27 cellular contexts compared by ENCODE assay signal in genomic region chr10:31139497-31139896, GRCh38.
"Had no signal": no experiment of that assay in that cellular context is flagged by ENCODE, and none has a peak within 500 bp of the region (broad histone marks: within the 10 kb centered on the region; RNA-seq: fewer than 3 reads in every experiment).

No MANE protein-coding gene starts in this region.

- H3K27me3 Mint-ChIP-seq: activated CD4-positive, alpha-beta memory T cell treated with anti-CD3 and anti-CD28 coated beads, Interleukin-2, amount 10 ng/mL, durations not matched to agents 7 days and 5 days; activated CD4-positive, alpha-beta T cell treated with anti-CD3 and anti-CD28 coated beads for 36 hours; activated naive CD4-positive, alpha-beta T cell treated with anti-CD3 and anti-CD28 coated beads, Interleukin-2, amount 10 ng/mL, durations not matched to agents 7 days and 5 days; activated naive CD8-positive, alpha-beta T cell; activated naive CD8-positive, alpha-beta T cell treated with anti-CD3 and anti-CD28 coated beads, Interleukin-2, amount 50 U/mL, for 24 hours; activated T-cell treated with anti-CD3 and anti-CD28 coated beads, Interleukin-2, amount 50 U/mL, for 24 hours had no signal

- DNase-seq: activated CD4-positive, alpha-beta memory T cell treated with anti-CD3 and anti-CD28 coated beads, Interleukin-2, amount 10 ng/mL, durations not matched to agents 7 days and 5 days; activated CD4-positive, alpha-beta T cell treated with anti-CD3 and anti-CD28 coated beads for 36 hours; activated gamma-delta T cell treated with Interleukin-2 at 50 U/mL for 16 hours; activated naive CD4-positive, alpha-beta T cell treated with anti-CD3 and anti-CD28 coated beads, Interleukin-2, amount 10 ng/mL, durations not matched to agents 7 days and 5 days; activated naive CD8-positive, alpha-beta T cell treated with anti-CD3 and anti-CD28 coated beads, Interleukin-2, amount 50 U/mL, for 24 hours; activated T-cell treated with anti-CD3 and anti-CD28 coated beads, Interleukin-2, amount 50 U/mL, for 24 hours; anterior cingulate cortex; brain microvascular endothelial cell; KG1; MM.1S; MV-4-11; NCI-H1092; NCI-H1436 treated with DMSO at 0.1 percent for 48 hours; NCI-H1694 treated with DMSO at 0.1 percent for 48 hours; NCI-H2029; NCI-H345; NCI-H524 treated with DMSO at 0.1 percent for 48 hours; RPMI8226; SHP77 treated with DMSO at 0.1 percent for 48 hours; SK-N-SH had no signal

- H3K27me3 ChIP-seq: brain microvascular endothelial cell, SJSA1 had no signal

- H3K4me2 ChIP-seq: SK-N-SH had no signal

- ATAC-seq: activated CD4-positive, alpha-beta T cell treated with anti-CD3 and anti-CD28 coated beads for 36 hours; activated naive CD8-positive, alpha-beta T cell treated with anti-CD3 and anti-CD28 coated beads, Interleukin-2, amount 50 U/mL, for 24 hours; Panc1 had no signal

- H3K36me3 ChIP-seq: brain microvascular endothelial cell, SJSA1 had no signal

- H3K9me3 Mint-ChIP-seq: activated CD4-positive, alpha-beta memory T cell treated with anti-CD3 and anti-CD28 coated beads, Interleukin-2, amount 10 ng/mL, durations not matched to agents 7 days and 5 days; activated naive CD4-positive, alpha-beta T cell treated with anti-CD3 and anti-CD28 coated beads, Interleukin-2, amount 10 ng/mL, durations not matched to agents 7 days and 5 days; activated naive CD8-positive, alpha-beta T cell treated with anti-CD3 and anti-CD28 coated beads, Interleukin-2, amount 50 U/mL, for 24 hours; activated T-cell treated with anti-CD3 and anti-CD28 coated beads, Interleukin-2, amount 50 U/mL, for 24 hours; activated T-helper 1 cell treated with anti-CD3 and anti-CD28 coated beads, Interleukin-12 subunit alpha, Interleukin-12 subunit beta, Interleukin-2, Interleukin-4 antibody, amounts not matched to agents 30 ng/mL and 10 ng/mL and 1 ng/mL, durations not matched to agents 14 hours and 24 hours and 36 hours; central memory CD8-positive, alpha-beta T cell; T-helper 1 cell treated with Interleukin-12 subunit alpha and Interleukin-12 subunit beta and Interleukin-4 antibody, amounts not matched to agents 30 μg/mL and 1 μg/mL, for 36 hours; T-helper 2 cell treated with Interferon-gamma antibody and Interleukin-4, amounts not matched to agents 5 μg/mL and 100 μg/mL, for 36 hours had no signal

- H3K36me3 Mint-ChIP-seq: activated naive CD4-positive, alpha-beta T cell treated with anti-CD3 and anti-CD28 coated beads, Interleukin-2, amount 10 ng/mL, durations not matched to agents 7 days and 5 days; activated naive CD8-positive, alpha-beta T cell had no signal

- H3K27ac Mint-ChIP-seq: activated CD4-positive, alpha-beta memory T cell treated with anti-CD3 and anti-CD28 coated beads, Interleukin-2, amount 10 ng/mL, durations not matched to agents 7 days and 5 days; activated CD4-positive, alpha-beta T cell treated with anti-CD3 and anti-CD28 coated beads for 36 hours; activated naive CD4-positive, alpha-beta T cell treated with anti-CD3 and anti-CD28 coated beads, Interleukin-2, amount 10 ng/mL, durations not matched to agents 7 days and 5 days; activated naive CD8-positive, alpha-beta T cell; activated naive CD8-positive, alpha-beta T cell treated with anti-CD3 and anti-CD28 coated beads, Interleukin-2, amount 50 U/mL, for 24 hours; activated T-cell treated with anti-CD3 and anti-CD28 coated beads, Interleukin-2, amount 50 U/mL, for 24 hours; activated T-helper 1 cell treated with anti-CD3 and anti-CD28 coated beads, Interleukin-12 subunit alpha, Interleukin-12 subunit beta, Interleukin-2, Interleukin-4 antibody, amounts not matched to agents 30 ng/mL and 10 ng/mL and 1 ng/mL, durations not matched to agents 14 hours and 24 hours and 36 hours; T-helper 1 cell treated with Interleukin-12 subunit alpha and Interleukin-12 subunit beta and Interleukin-4 antibody, amounts not matched to agents 30 μg/mL and 1 μg/mL, for 36 hours; T-helper 2 cell treated with Interferon-gamma antibody and Interleukin-4, amounts not matched to agents 5 μg/mL and 100 μg/mL, for 36 hours had no signal

- H3K4me3 Mint-ChIP-seq: activated CD4-positive, alpha-beta memory T cell treated with anti-CD3 and anti-CD28 coated beads, Interleukin-2, amount 10 ng/mL, durations not matched to agents 7 days and 5 days; activated CD4-positive, alpha-beta T cell treated with anti-CD3 and anti-CD28 coated beads for 36 hours; activated naive CD4-positive, alpha-beta T cell treated with anti-CD3 and anti-CD28 coated beads, Interleukin-2, amount 10 ng/mL, durations not matched to agents 7 days and 5 days; activated naive CD8-positive, alpha-beta T cell; activated naive CD8-positive, alpha-beta T cell treated with anti-CD3 and anti-CD28 coated beads, Interleukin-2, amount 50 U/mL, for 24 hours; activated T-cell treated with anti-CD3 and anti-CD28 coated beads, Interleukin-2, amount 50 U/mL, for 24 hours; activated T-helper 1 cell treated with anti-CD3 and anti-CD28 coated beads, Interleukin-12 subunit alpha, Interleukin-12 subunit beta, Interleukin-2, Interleukin-4 antibody, amounts not matched to agents 30 ng/mL and 10 ng/mL and 1 ng/mL, durations not matched to agents 14 hours and 24 hours and 36 hours; central memory CD8-positive, alpha-beta T cell; T-helper 1 cell treated with Interleukin-12 subunit alpha and Interleukin-12 subunit beta and Interleukin-4 antibody, amounts not matched to agents 30 μg/mL and 1 μg/mL, for 36 hours; T-helper 2 cell treated with Interferon-gamma antibody and Interleukin-4, amounts not matched to agents 5 μg/mL and 100 μg/mL, for 36 hours had no signal

- H3K27ac ChIP-seq: brain microvascular endothelial cell, SJSA1 had no signal

- H3K4me3 ChIP-seq: SJSA1 had no signal

- H3K9ac ChIP-seq: SK-N-SH had no signal

- H3K9me3 ChIP-seq: SJSA1, SK-N-SH had no signal
